7 cellular contexts compared by ENCODE assay signal in genomic region chr6:153002613-153003293, GRCh38. TPM values are rescaled to one million over a fixed set of nuclear protein-coding genes. Genes with fewer than 3 reads are reported as not detected.
DNase-seq lines count a peak whose midpoint lies in the region; ATAC-seq, FAIRE-seq and TF ChIP-seq lines count a peak whose summit lies in the region.

MTRF1L (minus strand) TSS chr6:153002709; CDS start chr6:153002685, 24 bp downstream.

- peak; percentile 80 for DNase-seq in GM18507 (ENCODE audit: extremely low spot score, insufficient read length, low read depth)
- peak; percentile 78 for DNase-seq in NCI-H2029 (lab: John Stamatoyannopoulos, UW)
- peak; percentile 91 for DNase-seq in T1000 (lab: John Stamatoyannopoulos, UW)
- DNase-seq in astrocyte of the hippocampus (ENCODE audit: low read depth, low spot score) = peak; percentile 98
- peak; percentile 97 for DNase-seq in hepatocyte (ENCODE audit: low spot score)
- DNase-seq in renal cortical epithelial cell (ENCODE audit: low read depth) = peak; percentile 94

- no peak for TF ChIP-seq CTCF in hepatocyte (IDR thresholded peaks at IDR 0.05; ENCODE audit: poor library complexity)

- WGBS in hepatocyte (ENCODE audit: low lambda C conversion rate, missing lambda C conversion rate) = under 1% methylated on average over 46 of the region's 48 CpGs

- H3K9me2 ChIP-seq in hepatocyte (replicated peaks; ENCODE audit: insufficient read depth) = no peaks in the 10 kb centered on the region

- H3K27me3 ChIP-seq in hepatocyte = no peaks in the 10 kb centered on the region

- peaks cover 27% of the 10 kb centered on the region for H4K20me1 ChIP-seq in hepatocyte (ENCODE audit: insufficient read depth, poor library complexity, severe bottlenecking)

- H3K79me2 ChIP-seq in hepatocyte = peaks cover 53% of the 10 kb centered on the region

- no peaks in the 10 kb centered on the region for H3K36me3 ChIP-seq in hepatocyte (replicated peaks; ENCODE audit: insufficient read depth, low read depth)

- peak; percentile 94 for ATAC-seq in HG02973 (IDR thresholded peaks at IDR 0.05; ENCODE audit: unreplicated experiment)

- peak within 1 kb of the TSS; percentile 66 for H2AFZ ChIP-seq in hepatocyte

- peak; percentile 99 for FAIRE-seq in GM18507 (lab: Jason Lieb, UNC)

- no peaks in the 10 kb centered on the region for H3K9me3 ChIP-seq in hepatocyte (ENCODE audit: low read depth)

- H3K4me3 ChIP-seq in hepatocyte = peak within 1 kb of the TSS; percentile 64

- peak within 1 kb of the TSS; percentile 93 for H3K4me2 ChIP-seq in hepatocyte

- peak within 1 kb of the TSS; percentile 76 for H3K27ac ChIP-seq in hepatocyte

- peaks cover 18% of the 10 kb centered on the region for H3K4me1 ChIP-seq in hepatocyte (ENCODE audit: insufficient read depth)

RNA-seq across cellular contexts. Expression of gene MTRF1L, which starts in this region (rescaled TPM):
- total RNA-seq in hepatocyte (16.7 and 17.4 TPM in 2 replicates), renal cortical epithelial cell (20.7 and 30.5 TPM in 2 replicates)
- 16.1 and 19.0 TPM in 2 replicates for polyA plus RNA-seq in hepatocyte

Comparison
In these comparisons a context has a peak if more than half of its experiments do, and no peak if none do; other contexts are left out.
1. Peak in every context shown above with its lines: DNase-seq, ATAC-seq, H3K4me3 ChIP-seq and H3K27ac ChIP-seq.